ENCODE assay signal across 15 cellular contexts in the genomic region with DNA sequence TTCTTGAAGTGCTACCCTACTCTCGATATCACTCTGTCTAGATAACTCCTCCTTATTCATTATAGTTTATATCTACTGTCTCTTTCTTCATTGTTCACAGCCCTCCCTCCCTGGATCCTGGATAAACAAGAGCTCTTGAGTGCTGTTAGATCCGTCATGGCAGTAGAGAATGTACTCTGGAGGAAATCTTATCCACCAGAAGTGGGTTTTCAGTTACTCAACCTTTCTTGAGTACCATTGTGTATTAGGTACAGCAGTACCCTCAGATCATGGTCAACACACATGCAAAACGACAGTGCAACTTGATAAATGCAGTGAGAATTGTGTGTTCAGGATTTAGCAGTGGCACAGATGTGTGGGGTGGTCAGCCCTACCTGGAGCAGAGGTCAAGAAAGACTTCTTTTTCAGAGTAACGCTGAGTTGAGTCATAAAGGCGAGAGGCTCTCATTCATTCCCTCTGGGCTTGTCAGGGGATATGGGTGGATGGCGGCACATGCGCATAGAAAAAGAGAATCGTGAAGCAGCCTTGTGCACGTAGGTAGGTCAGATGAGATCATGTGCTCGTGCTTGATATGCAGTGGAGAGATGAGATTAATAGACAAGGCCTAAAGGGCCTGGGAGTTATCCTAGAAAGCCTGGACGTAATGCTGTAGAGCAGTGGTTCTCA.
DNase-seq lines count a peak whose midpoint lies in the region; FAIRE-seq and TF ChIP-seq lines count a peak whose summit lies in the region.
"Had no signal": no experiment of that assay in that cellular context is flagged by ENCODE, and none has a peak within 500 bp of the region (broad histone marks: within the 10 kb centered on the region; RNA-seq: fewer than 3 reads in every experiment).

No MANE protein-coding gene starts in this region.

- H3K4me3 ChIP-seq in H1 (ENCODE audit: extremely low read depth in 1 of 4, insufficient read depth in 2 of 4, low read depth in 3 of 4, low read length in 4 of 4) (no peak overlapping the region), sigmoid colon (no peak overlapping the region)
- H3K4me3 ChIP-seq: K562 had no signal

- H3K23me2 ChIP-seq in H1 (ENCODE audit: low read depth, low read length), result no peaks in the 10 kb centered on the region

- no peak overlapping the region for H3K18ac ChIP-seq in H1 (ENCODE audit: extremely low read depth, low read length)

- H3K27me3 ChIP-seq in H1 (replicated peaks in 1 of 4; ENCODE audit: control insufficient read depth in 3 of 4, extremely low read depth in 1 of 4, insufficient read depth in 3 of 4, low read length in 3 of 4) (no peaks in the 10 kb centered on the region), sigmoid colon (no peaks in the 10 kb centered on the region)

- H2BK12ac ChIP-seq in H1 (ENCODE audit: low read depth, low read length), result no peak overlapping the region

- no peaks in the 10 kb centered on the region for H3K4me1 Mint-ChIP-seq in activated CD4-positive, alpha-beta memory T cell treated with anti-CD3 and anti-CD28 coated beads for 36 hours (ENCODE audit: low read depth)

- in situ Hi-C loops in GM13977 (cut with MboI; ENCODE audit: low pct_unique_long_range_greater_than_20kb, low sequenced_read_pairs, unreplicated experiment), result no loop called here

- peak; percentile 50 for FAIRE-seq in GM12891 (lab: Jason Lieb, UNC)
- FAIRE-seq in H1 (lab: Jason Lieb, UNC), result no peak
- FAIRE-seq: GM19239, K562 had no signal

- no peak overlapping the region for H3K9ac ChIP-seq in H1 (replicated peaks in 1 of 4; ENCODE audit: extremely low read depth in 1 of 4, low read depth in 3 of 4, low read length in 3 of 4)

- DNase-seq in GM12891 (ENCODE audit: insufficient read length, low spot score) (no peak), NCI-H187 treated with DMSO at 0.1 percent for 48 hours (lab: John Stamatoyannopoulos, UW) (peak; percentile 31), H1 (ENCODE audit: low read depth in 1 of 2, low spot score in 2 of 2) (no peak), sigmoid colon (no peak), HK-2 (ENCODE audit: unreplicated experiment) (no peak), NCI-H510A treated with DMSO at 0.1 percent for 48 hours (lab: John Stamatoyannopoulos, UW) (no peak), GM13977 (ENCODE audit: low spot score) (no peak)
- no peak for DNase-seq in activated CD4-positive, alpha-beta memory T cell treated with anti-CD3 and anti-CD28 coated beads for 36 hours
- DNase-seq: C1 segment of cervical spinal cord, EL, MV-4-11, NCI-H2081, NCI-H524 treated with DMSO at 0.1 percent for 48 hours had no signal

- POLR2A ChIA-PET in H1 (lab: Charles Lee; ENCODE audit: partially characterized antibody), result interaction anchor here (0.8 kb wide), 1 partner anchor 98 kb away, joined by 5 read pairs; no protein-coding TSS in a partner anchor
- POLR2A ChIA-PET in activated CD4-positive, alpha-beta memory T cell treated with anti-CD3 and anti-CD28 coated beads for 36 hours (lab: Charles Lee), result no interaction called here

- H4K20me1 ChIP-seq in H1 (replicated peaks in 1 of 2; ENCODE audit: control insufficient read depth in 1 of 2, insufficient read depth in 2 of 2, low read length in 2 of 2), result no peaks in the 10 kb centered on the region

- H3K56ac ChIP-seq in H1 (replicated peaks; ENCODE audit: insufficient read length, low read depth, low read length), result no peak overlapping the region

- TF ChIP-seq EP300 in H1 (IDR thresholded peaks at IDR 0.05; ENCODE audit: borderline replicate concordance in 1 of 2, low read depth in 2 of 2, low read length in 2 of 2) (no peak), sigmoid colon (IDR thresholded peaks at IDR 0.05) (no peak)

- H2AK5ac ChIP-seq in H1 (ENCODE audit: low read depth, low read length), result no peak overlapping the region

- H3K36me3 Mint-ChIP-seq in activated CD4-positive, alpha-beta memory T cell treated with anti-CD3 and anti-CD28 coated beads for 36 hours, result peaks cover 9% of the 10 kb centered on the region

- no peak overlapping the region for H4K91ac ChIP-seq in H1 (replicated peaks; ENCODE audit: insufficient read length, low read length)

- no peak overlapping the region for H3K27ac Mint-ChIP-seq in activated CD4-positive, alpha-beta memory T cell treated with anti-CD3 and anti-CD28 coated beads for 36 hours

- no peak for TF ChIP-seq CTCF in H1 (IDR thresholded peaks at IDR 0.05; ENCODE audit: control extremely low read depth in 1 of 3, insufficient read depth in 1 of 3, low read depth in 1 of 3, low read length in 3 of 3)
- TF ChIP-seq CTCF in sigmoid colon (IDR thresholded peaks at IDR 0.05), result no peak
- TF ChIP-seq CTCF in GM13977 (IDR thresholded peaks at IDR 0.05; ENCODE audit: extremely low read depth, insufficient read depth, missing control alignments), result no peak

- no peak overlapping the region for H3K4me2 ChIP-seq in H1 (ENCODE audit: insufficient read depth in 1 of 2, low read depth in 2 of 2, low read length in 2 of 2)

- H3K4me1 ChIP-seq in H1 (replicated peaks in 1 of 4; ENCODE audit: control insufficient read depth in 3 of 4, insufficient read depth in 4 of 4, low read length in 3 of 4) (peaks cover 0 to 6% (median 1%) of the 10 kb centered on the region in 4 experiments; a peak in 3 of 7 replicates), sigmoid colon (peaks cover 0 to 10% (median 2%) of the 10 kb centered on the region in 4 donors)

- H2BK20ac ChIP-seq in H1 (ENCODE audit: low read length), result no peak overlapping the region

- CTCF ChIA-PET in H1 (lab: Charles Lee; ENCODE audit: partially characterized antibody), result interaction anchor here (1.0 to 1.3 kb wide), 2 partner anchors 10 to 115 kb away, joined by 3 to 4 read pairs; no protein-coding TSS in a partner anchor
- CTCF ChIA-PET in activated CD4-positive, alpha-beta memory T cell treated with anti-CD3 and anti-CD28 coated beads for 36 hours (lab: Charles Lee), result interaction anchor here (0.7 kb wide), 1 partner anchor 8 kb away, joined by 3 read pairs; no protein-coding TSS in a partner anchor

- H3K27ac ChIP-seq in H1 (ENCODE audit: low read depth, low read length) (no peak overlapping the region), sigmoid colon (peak overlapping the region in 3 of 4 donors; percentile 24 to 61 (median 48))

- peak overlapping the region; percentile 71 for H3K4ac ChIP-seq in H1 (replicated peaks; ENCODE audit: insufficient read length, low read depth, low read length)

- intact Hi-C loops in sigmoid colon (cut with DNase I), result no loop called here
- intact Hi-C loops in activated CD4-positive, alpha-beta memory T cell treated with anti-CD3 and anti-CD28 coated beads for 36 hours (cut with micrococcal nuclease), result no loop called here

- H3K79me2 ChIP-seq in H1 (ENCODE audit: control insufficient read depth in 1 of 2, insufficient read depth in 2 of 2, low read length in 2 of 2), result no peaks in the 10 kb centered on the region

- 88% methylated on average over 11 of the region's 11 CpGs; no CpG with 5 or more reads in 1 of the 2 experiments for WGBS in H1 (ENCODE audit: extremely low coverage in 1 of 2, insufficient coverage in 1 of 2, insufficient read length in 1 of 2, insufficient replicate concordance in 2 of 2, low coverage in 1 of 2, low lambda C conversion rate in 2 of 2, missing lambda C conversion rate in 1 of 2), 2 experiments
- 77 to 85% methylated on average over 11 of the region's 11 CpGs for WGBS in sigmoid colon, 2 donors

- no peak overlapping the region for H3K4me3 Mint-ChIP-seq in activated CD4-positive, alpha-beta memory T cell treated with anti-CD3 and anti-CD28 coated beads for 36 hours

- TF ChIP-seq POLR2A in GM12891 (IDR thresholded peaks at IDR 0.05; ENCODE audit: low read depth, low read length), result 0 out of 2 replicates have a peak, but pooled peaks have one; percentile 22
- TF ChIP-seq POLR2A in H1 (IDR thresholded peaks at IDR 0.05; ENCODE audit: control extremely low read depth in 1 of 2, low read depth in 2 of 2, low read length in 2 of 2), result no peak
- TF ChIP-seq POLR2A in sigmoid colon (IDR thresholded peaks at IDR 0.05), result no peak

- no peak overlapping the region for H3K14ac ChIP-seq in H1 (ENCODE audit: insufficient read length)

- H3K9me3 ChIP-seq in H1 (ENCODE audit: insufficient read depth in 2 of 2, low read depth in 1 of 2, low read length in 1 of 2), result no peaks in the 10 kb centered on the region
- no peaks in the 10 kb centered on the region for H3K9me3 ChIP-seq in sigmoid colon

- H2AFZ ChIP-seq in H1 (ENCODE audit: low read length), result no peak overlapping the region

- no peak overlapping the region for H2BK120ac ChIP-seq in H1 (replicated peaks; ENCODE audit: low read depth, low read length)

- H3K23ac ChIP-seq in H1 (ENCODE audit: insufficient read length), result no peak overlapping the region

- no peaks in the 10 kb centered on the region for H3K79me1 ChIP-seq in H1 (ENCODE audit: low read depth, low read length)

- H3K27me3 Mint-ChIP-seq in activated CD4-positive, alpha-beta memory T cell treated with anti-CD3 and anti-CD28 coated beads for 36 hours, result no peaks in the 10 kb centered on the region

- H3K36me3 ChIP-seq in H1 (ENCODE audit: control insufficient read depth in 2 of 4, insufficient read depth in 4 of 4, low read length in 3 of 4) (peaks cover 0 to 3% (median 1%) of the 10 kb centered on the region in 4 experiments; a peak in 4 of 8 replicates), sigmoid colon (peaks cover 0 to 9% (median 2%) of the 10 kb centered on the region in 4 donors)

- no peak overlapping the region for H4K5ac ChIP-seq in H1 (ENCODE audit: insufficient read length, low read depth, low read length)

- no peak overlapping the region for H4K8ac ChIP-seq in H1 (ENCODE audit: extremely low read depth, insufficient read depth, low read length)

- no peak for TF ChIP-seq RAD21 in H1 (IDR thresholded peaks at IDR 0.05 in 1 of 2, conservative IDR thresholded peaks at IDR 0.05 in 1 of 2; ENCODE audit: low read depth in 2 of 2, low read length in 2 of 2)

- H2BK5ac ChIP-seq in H1 (ENCODE audit: low read depth, low read length), result no peak overlapping the region

- no peak overlapping the region for H2BK15ac ChIP-seq in H1 (ENCODE audit: low read length)

- no peaks in the 10 kb centered on the region for H3K9me3 Mint-ChIP-seq in activated CD4-positive, alpha-beta memory T cell treated with anti-CD3 and anti-CD28 coated beads for 36 hours

TF ChIP-seq in GM12891, 5 proteins besides CTCF, POLR2A, EP300 and RAD21:
- TF ChIP-seq TAF1 (IDR thresholded peaks at IDR 0.05; ENCODE audit: low read depth, low read length), result no peak
- TF ChIP-seq POLR2AphosphoS5 (IDR thresholded peaks at IDR 0.05; ENCODE audit: low read depth, low read length), result no peak
- TF ChIP-seq POU2F2 (IDR thresholded peaks at IDR 0.05; ENCODE audit: low read depth, low read length), result no peak
- TF ChIP-seq PAX5 (IDR thresholded peaks at IDR 0.05; ENCODE audit: insufficient read depth, low read length, severe bottlenecking), result no peak
- TF ChIP-seq SPI1 (IDR thresholded peaks at IDR 0.05; ENCODE audit: low read depth, low read length), result no peak

TF ChIP-seq in H1, 55 proteins besides CTCF, POLR2A, EP300 and RAD21 (continues in another document):
- TF ChIP-seq ZNF274 (IDR thresholded peaks at IDR 0.05; ENCODE audit: borderline replicate concordance, extremely low read depth, low read length), result no peak
- no peak for TF ChIP-seq RFX5 (IDR thresholded peaks at IDR 0.05; ENCODE audit: borderline replicate concordance, low read depth, low read length)
- TF ChIP-seq YY1 (IDR thresholded peaks at IDR 0.05; ENCODE audit: low read depth, low read length), result no peak
